In genomic region chr1:27489973-27490741, GRCh38 we compare ENCODE assay signal across 1 cellular context.
A peak's percentile ranks its signal among the peaks of the same experiment; 100 is the strongest.
TF ChIP-seq lines count a peak whose summit lies in the region.

TSS of gene WASF2 (minus strand) at chr1:27490167. CDS start at chr1:27428890, 61,277 bp downstream.

TF ChIP-seq in HepG2, 621 proteins besides CTCF, POLR2A, EP300 and RAD21 (continued from another document):
- TF ChIP-seq PATZ1 (CRISPR knock-in tag; IDR thresholded peaks at IDR 0.05) (peak; percentile 49), YEATS2 (CRISPR knock-in tag; IDR thresholded peaks at IDR 0.05; ENCODE audit: borderline replicate concordance) (0 out of 2 replicates have a peak, but pooled peaks have one; percentile 62), CSRNP2 (CRISPR knock-in tag; conservative IDR thresholded peaks at IDR 0.05; ENCODE audit: low read depth) (no peak), FIP1L1 (IDR thresholded peaks at IDR 0.05; ENCODE audit: borderline replicate concordance, insufficient read depth, low read depth, low read length) (no peak), ZNF562 (CRISPR knock-in tag; IDR thresholded peaks at IDR 0.05; ENCODE audit: borderline replicate concordance) (no peak), BORCS8-MEF2B (CRISPR knock-in tag; IDR thresholded peaks at IDR 0.05) (peak; percentile 86), FOXM1 (CRISPR knock-in tag; IDR thresholded peaks at IDR 0.05) (no peak), MAF1 (CRISPR knock-in tag; IDR thresholded peaks at IDR 0.05; ENCODE audit: borderline replicate concordance) (0 out of 2 replicates have a peak, but pooled peaks have one; percentile 82), ASH2L (IDR thresholded peaks at IDR 0.05; ENCODE audit: insufficient read length, low read depth, low read length) (peak; percentile 55), ZNF784 (CRISPR knock-in tag; IDR thresholded peaks at IDR 0.05; ENCODE audit: borderline replicate concordance) (0 out of 2 replicates have a peak, but pooled peaks have one; percentile 57), ZNF777 (CRISPR knock-in tag; IDR thresholded peaks at IDR 0.05) (peak; percentile 37; the same call in 1 of the 2 replicates), ZNF670 (CRISPR knock-in tag; IDR thresholded peaks at IDR 0.05; ENCODE audit: borderline replicate concordance) (no peak), AHR (CRISPR knock-in tag; IDR thresholded peaks at IDR 0.05) (no peak), KIAA2018 (CRISPR knock-in tag; IDR thresholded peaks at IDR 0.05; ENCODE audit: borderline replicate concordance) (no peak), ZNF512B (CRISPR knock-in tag; IDR thresholded peaks at IDR 0.05; ENCODE audit: borderline replicate concordance) (no peak), ZNF530 (CRISPR knock-in tag; IDR thresholded peaks at IDR 0.05; ENCODE audit: low read depth) (no peak)
